ENCODE assay signal across 8 cellular contexts in genomic region chr4:103198111-103198765, GRCh38. TPM values are rescaled to one million over a fixed set of nuclear protein-coding genes. Genes with fewer than 3 reads are reported as not detected.
DNase-seq lines count a peak whose midpoint lies in the region; ATAC-seq, FAIRE-seq and TF ChIP-seq lines count a peak whose summit lies in the region.

A gene with protein sequence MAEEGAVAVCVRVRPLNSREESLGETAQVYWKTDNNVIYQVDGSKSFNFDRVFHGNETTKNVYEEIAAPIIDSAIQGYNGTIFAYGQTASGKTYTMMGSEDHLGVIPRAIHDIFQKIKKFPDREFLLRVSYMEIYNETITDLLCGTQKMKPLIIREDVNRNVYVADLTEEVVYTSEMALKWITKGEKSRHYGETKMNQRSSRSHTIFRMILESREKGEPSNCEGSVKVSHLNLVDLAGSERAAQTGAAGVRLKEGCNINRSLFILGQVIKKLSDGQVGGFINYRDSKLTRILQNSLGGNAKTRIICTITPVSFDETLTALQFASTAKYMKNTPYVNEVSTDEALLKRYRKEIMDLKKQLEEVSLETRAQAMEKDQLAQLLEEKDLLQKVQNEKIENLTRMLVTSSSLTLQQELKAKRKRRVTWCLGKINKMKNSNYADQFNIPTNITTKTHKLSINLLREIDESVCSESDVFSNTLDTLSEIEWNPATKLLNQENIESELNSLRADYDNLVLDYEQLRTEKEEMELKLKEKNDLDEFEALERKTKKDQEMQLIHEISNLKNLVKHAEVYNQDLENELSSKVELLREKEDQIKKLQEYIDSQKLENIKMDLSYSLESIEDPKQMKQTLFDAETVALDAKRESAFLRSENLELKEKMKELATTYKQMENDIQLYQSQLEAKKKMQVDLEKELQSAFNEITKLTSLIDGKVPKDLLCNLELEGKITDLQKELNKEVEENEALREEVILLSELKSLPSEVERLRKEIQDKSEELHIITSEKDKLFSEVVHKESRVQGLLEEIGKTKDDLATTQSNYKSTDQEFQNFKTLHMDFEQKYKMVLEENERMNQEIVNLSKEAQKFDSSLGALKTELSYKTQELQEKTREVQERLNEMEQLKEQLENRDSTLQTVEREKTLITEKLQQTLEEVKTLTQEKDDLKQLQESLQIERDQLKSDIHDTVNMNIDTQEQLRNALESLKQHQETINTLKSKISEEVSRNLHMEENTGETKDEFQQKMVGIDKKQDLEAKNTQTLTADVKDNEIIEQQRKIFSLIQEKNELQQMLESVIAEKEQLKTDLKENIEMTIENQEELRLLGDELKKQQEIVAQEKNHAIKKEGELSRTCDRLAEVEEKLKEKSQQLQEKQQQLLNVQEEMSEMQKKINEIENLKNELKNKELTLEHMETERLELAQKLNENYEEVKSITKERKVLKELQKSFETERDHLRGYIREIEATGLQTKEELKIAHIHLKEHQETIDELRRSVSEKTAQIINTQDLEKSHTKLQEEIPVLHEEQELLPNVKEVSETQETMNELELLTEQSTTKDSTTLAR (N-terminal part only) (minus strand): TSS chr4:103198343. CDS start chr4:103198319, 24 bp downstream.

- H3K27ac Mint-ChIP-seq in activated B cell treated with CpG ODN at 0.5 μM for 24 hours, result peak within 1 kb of the TSS; percentile 91

- POLR2A ChIA-PET in activated B cell treated with CpG ODN at 0.5 μM for 24 hours (lab: Charles Lee), result no interaction called here

- H3K27me3 Mint-ChIP-seq in activated B cell treated with CpG ODN at 0.5 μM for 24 hours, result no peaks in the 10 kb centered on the region

- peak; percentile 53 for FAIRE-seq in keratinocyte (lab: Jason Lieb, UNC)

- H3K4me1 Mint-ChIP-seq in activated B cell treated with CpG ODN at 0.5 μM for 24 hours, result peaks cover 10% of the 10 kb centered on the region

- H3K9ac ChIP-seq in keratinocyte (ENCODE audit: control insufficient read depth, extremely low read depth, insufficient read depth, low read length), result peak within 1 kb of the TSS; percentile 80

- no peaks in the 10 kb centered on the region for H3K36me3 Mint-ChIP-seq in activated B cell treated with CpG ODN at 0.5 μM for 24 hours (ENCODE audit: low read depth)

- peak within 1 kb of the TSS; percentile 68 for H3K4me3 ChIP-seq in AG09309 (ENCODE audit: control insufficient read depth, low read depth, low read length)
- peak within 1 kb of the TSS; percentile 82 to 88 (median 87) for H3K4me3 ChIP-seq in keratinocyte (ENCODE audit: control insufficient read depth in 2 of 3, extremely low read depth in 1 of 3, insufficient read depth in 2 of 3, low read depth in 1 of 3, low read length in 3 of 3)

- peaks cover 10% of the 10 kb centered on the region for H3K4me1 ChIP-seq in keratinocyte (ENCODE audit: control insufficient read depth, extremely low read depth, insufficient read depth, low read length)

- no peaks in the 10 kb centered on the region for H3K9me3 Mint-ChIP-seq in activated B cell treated with CpG ODN at 0.5 μM for 24 hours

- peak within 1 kb of the TSS; percentile 89 for H3K4me2 ChIP-seq in keratinocyte (ENCODE audit: control insufficient read depth, extremely low read depth, insufficient read depth, low read depth, low read length)

- no peak for TF ChIP-seq CTCF in AG09309 (IDR thresholded peaks at IDR 0.05; ENCODE audit: control insufficient read depth, insufficient read depth, low read depth, low read length, missing control alignments)
- TF ChIP-seq CTCF in activated B cell treated with CpG ODN at 0.5 μM for 24 hours (IDR thresholded peaks at IDR 0.05), result no peak
- no peak for TF ChIP-seq CTCF in keratinocyte (optimal IDR thresholded peaks at IDR 0.05 in 1 of 3, IDR thresholded peaks at IDR 0.05 in 1 of 3, conservative IDR thresholded peaks at IDR 0.05 in 1 of 3; ENCODE audit: extremely low read depth in 1 of 3, insufficient read depth in 2 of 3, low read length in 3 of 3)

- no peaks in the 10 kb centered on the region for H3K9me3 ChIP-seq in keratinocyte (ENCODE audit: control insufficient read depth, low read depth, low read length)

- H3K36me3 ChIP-seq in keratinocyte (ENCODE audit: control insufficient read depth in 2 of 2, extremely low read depth in 1 of 2, insufficient read depth in 2 of 2, low read length in 2 of 2), result peaks cover 0 to 8% of the 10 kb centered on the region in 2 experiments

- intact Hi-C loops in activated B cell treated with CpG ODN at 0.5 μM for 24 hours (cut with micrococcal nuclease), result loop anchor here (1.0 to 5.0 kb wide), 6 partner anchors 99 to 853 kb away; partner anchors contain the start of genes BDH2, CISD2, SLC39A8 and SLC9B1

- peak within 1 kb of the TSS; percentile 93 for H3K4me3 Mint-ChIP-seq in activated B cell treated with CpG ODN at 0.5 μM for 24 hours

- DNase-seq in AG09309 (ENCODE audit: low read depth) (peak; percentile 28), NCI-H226 (peak; percentile 69), activated B cell treated with CpG ODN at 0.5 μM for 24 hours (peak; percentile 83), keratinocyte (ENCODE audit: low read depth, low spot score) (no peak)
- peak; percentile 82 for DNase-seq in central memory CD4-positive, alpha-beta T cell
- DNase-seq in stimulated activated CD4-positive, alpha-beta T cell treated with anti-CD3 and anti-CD28 coated beads, Interleukin-15, amount 100 ng/mL, for 1 hour (ENCODE audit: low read depth in 1 of 2, low spot score in 1 of 2), result peak; percentile 70 to 77

- CTCF ChIA-PET in activated B cell treated with CpG ODN at 0.5 μM for 24 hours (lab: Charles Lee), result no interaction called here

- no peaks in the 10 kb centered on the region for H3K9me1 ChIP-seq in keratinocyte (ENCODE audit: control insufficient read depth, extremely low read depth, insufficient read depth, low read length)

- no peaks in the 10 kb centered on the region for H4K20me1 ChIP-seq in keratinocyte (ENCODE audit: control insufficient read depth, extremely low read depth, insufficient read depth, low read length)

- H2AFZ ChIP-seq in keratinocyte (ENCODE audit: control insufficient read depth, low read length), result peak within 1 kb of the TSS; percentile 99

- H3K27ac ChIP-seq in keratinocyte (ENCODE audit: control insufficient read depth, insufficient read depth, low read length), result peak within 1 kb of the TSS; percentile 83

- dilution Hi-C loops in keratinocyte (cut with MboI; ENCODE audit: extremely low pct_ligation_motif_present, low sequenced_read_pairs), result no loop called here

- no peaks in the 10 kb centered on the region for H3K27me3 ChIP-seq in keratinocyte (ENCODE audit: control insufficient read depth, extremely low read depth, insufficient read depth, low read length)

- H3K79me2 ChIP-seq in keratinocyte (ENCODE audit: control insufficient read depth, insufficient read depth, low read length), result peaks cover 19% of the 10 kb centered on the region

- ATAC-seq in GM18909 (IDR thresholded peaks at IDR 0.05; ENCODE audit: poor library complexity, unreplicated experiment), result peak; percentile 96
- ATAC-seq in HG03159 (IDR thresholded peaks at IDR 0.05; ENCODE audit: unreplicated experiment), result peak; percentile 94
- ATAC-seq in activated B cell treated with CpG ODN at 0.5 μM for 24 hours (ENCODE audit: low read depth), result peak; percentile 94

RNA-seq across cellular contexts. Expression of the gene that starts here (rescaled TPM):
- 2.4 and 2.5 TPM in 2 replicates for total RNA-seq in activated B cell treated with CpG ODN at 0.5 μM for 24 hours
- polyA plus RNA-seq in keratinocyte, result 1.1 to 6.1 TPM (median 3.9 TPM) in 3 replicates
- polyA plus RNA-seq in keratinocyte (2011; ENCODE audit: low read depth), result 2.6 TPM
- 0.87 and 1.5 TPM in 2 replicates for polyA plus RNA-seq in keratinocyte (2011; cell fraction: cytosol; rRNA removed)
- 2.5 and 3.9 TPM in 2 replicates for polyA plus RNA-seq in keratinocyte (2011; cell fraction: nucleus; rRNA removed)
- polyA plus RNA-seq in keratinocyte (2012; ENCODE audit: low replicate concordance), result 0.28 and 6.1 TPM in 2 replicates
- 0.13 to 12.8 TPM (median 1.2 TPM) in 3 replicates for polyA minus RNA-seq in keratinocyte
- 2.3 TPM for polyA minus RNA-seq in keratinocyte (2011; cell fraction: cytosol; rRNA and poly(A)+ RNA removed)
- 3.7 and 12.0 TPM in 2 replicates for polyA minus RNA-seq in keratinocyte (2011; cell fraction: nucleus; rRNA and poly(A)+ RNA removed)
